ENCODE assay signal across 8 cellular contexts in the genomic region with DNA sequence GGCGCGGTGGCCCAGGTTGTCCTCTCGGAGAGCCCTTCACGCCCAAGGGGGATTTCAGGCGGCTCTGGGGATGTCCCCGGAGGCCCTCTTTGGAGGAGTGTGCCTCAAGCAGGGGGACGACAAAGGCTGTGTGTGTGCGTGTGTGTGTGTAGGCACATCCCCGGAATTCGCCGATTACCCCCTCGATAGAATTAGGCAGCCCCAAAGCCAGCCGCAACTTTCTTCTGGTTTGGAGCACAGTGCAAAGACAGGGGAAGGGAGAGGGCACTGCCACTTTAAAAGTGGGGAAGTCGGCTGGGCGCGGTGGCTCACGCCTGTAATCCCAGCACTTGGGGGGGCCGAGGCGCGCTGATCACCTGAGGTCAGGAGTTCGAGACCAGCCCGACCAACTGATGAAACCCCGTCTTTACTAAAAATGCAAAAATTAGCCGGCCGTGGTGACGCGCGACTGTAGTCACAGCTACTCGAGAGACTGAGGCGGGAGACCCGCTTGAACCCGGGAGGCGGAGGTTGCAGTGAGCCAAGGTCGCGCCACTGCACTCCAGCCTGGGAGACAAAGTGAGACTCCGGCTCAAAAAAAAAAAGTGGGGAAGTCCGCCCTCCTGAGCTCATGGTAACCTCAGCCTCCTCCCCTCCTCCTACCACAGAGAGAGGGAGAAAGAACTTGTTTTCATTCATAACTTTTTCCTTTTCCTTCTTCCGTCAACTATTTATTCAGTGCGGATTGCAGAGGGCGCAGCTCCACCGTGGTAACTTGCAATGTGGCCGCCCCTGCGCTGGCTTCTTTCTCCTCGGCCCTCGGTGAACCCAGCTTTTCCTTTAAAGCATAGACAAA. TPM values are rescaled to one million over a fixed set of nuclear protein-coding genes. Genes with fewer than 3 reads are reported as not detected.
DNase-seq lines count a peak whose midpoint lies in the region; ATAC-seq and TF ChIP-seq lines count a peak whose summit lies in the region.

No MANE protein-coding gene starts in this region.

- peaks cover 9 to 50% (median 32%) of the 10 kb centered on the region in 5 donors for H3K4me1 ChIP-seq in subcutaneous abdominal adipose tissue (ENCODE audit: control insufficient read depth in 5 of 5, insufficient read depth in 5 of 5, low read length in 5 of 5)

- peak overlapping the region; percentile 97 for H3K27ac Mint-ChIP-seq in activated T-cell treated with anti-CD3 and anti-CD28 coated beads, Interleukin-2, amount 50 U/mL, for 24 hours
- H3K27ac Mint-ChIP-seq in naive B cell = peak overlapping the region; percentile 88 to 98 (median 96)

- H3K4me3 ChIP-seq in subcutaneous abdominal adipose tissue (ENCODE audit: low read depth in 1 of 5, low read length in 5 of 5) = peak overlapping the region; percentile 74 to 97 (median 92)

- peak overlapping the region; percentile 91 for H3K4me3 Mint-ChIP-seq in activated T-cell treated with anti-CD3 and anti-CD28 coated beads, Interleukin-2, amount 50 U/mL, for 24 hours
- H3K4me3 Mint-ChIP-seq in naive B cell = peak overlapping the region; percentile 80 to 98 (median 95)

- H3K27me3 ChIP-seq in subcutaneous abdominal adipose tissue (ENCODE audit: control insufficient read depth in 5 of 5, insufficient read depth in 4 of 5, low read length in 5 of 5) = no peaks in the 10 kb centered on the region

- ATAC-seq in HG02885 (IDR thresholded peaks at IDR 0.05; ENCODE audit: poor library complexity, unreplicated experiment) (peak; percentile 30), naive B cell (ENCODE audit: low read depth in 2 of 2) (peak; percentile 50 to 54)

- H3K9me3 ChIP-seq in subcutaneous abdominal adipose tissue (ENCODE audit: control insufficient read depth in 5 of 5, low read length in 5 of 5) = no peaks in the 10 kb centered on the region

- peak overlapping the region; percentile 93 for H3K27ac ChIP-seq in subcutaneous abdominal adipose tissue (ENCODE audit: low read depth, low read length)

- no peak for TF ChIP-seq POLR2A in erythroblast (IDR thresholded peaks at IDR 0.05; ENCODE audit: low read length)

- H3K27me3 Mint-ChIP-seq in activated T-cell treated with anti-CD3 and anti-CD28 coated beads, Interleukin-2, amount 50 U/mL, for 24 hours = peaks cover 26% of the 10 kb centered on the region
- no peaks in the 10 kb centered on the region for H3K27me3 Mint-ChIP-seq in naive B cell

- H3K36me3 Mint-ChIP-seq in activated T-cell treated with anti-CD3 and anti-CD28 coated beads, Interleukin-2, amount 50 U/mL, for 24 hours (ENCODE audit: low read depth) = peaks cover 58% of the 10 kb centered on the region
- H3K36me3 Mint-ChIP-seq in naive B cell = peaks cover 12 to 17% of the 10 kb centered on the region in 2 donors

- H3K9me3 Mint-ChIP-seq in activated T-cell treated with anti-CD3 and anti-CD28 coated beads, Interleukin-2, amount 50 U/mL, for 24 hours = no peaks in the 10 kb centered on the region
- no peaks in the 10 kb centered on the region for H3K9me3 Mint-ChIP-seq in naive B cell

- DNase-seq in NCI-H345 (lab: John Stamatoyannopoulos, UW) (peak; percentile 31), NCI-H345 treated with DMSO at 0.1 percent for 48 hours (lab: John Stamatoyannopoulos, UW; ENCODE audit: unreplicated experiment) (no peak), NOMO-1 (lab: John Stamatoyannopoulos, UW; ENCODE audit: unreplicated experiment in 2 of 2) (peak; percentile 30 to 38), erythroblast (lab: John Stamatoyannopoulos, UW) (peak; percentile 49 to 51), naive B cell (peak; percentile 56)
- peak; percentile 77 for DNase-seq in activated T-cell treated with anti-CD3 and anti-CD28 coated beads, Interleukin-2, amount 50 U/mL, for 24 hours

- H3K4me1 Mint-ChIP-seq in activated T-cell treated with anti-CD3 and anti-CD28 coated beads, Interleukin-2, amount 50 U/mL, for 24 hours (ENCODE audit: low read depth) = peaks cover 46% of the 10 kb centered on the region
- H3K4me1 Mint-ChIP-seq in naive B cell = peaks cover 25 to 40% (median 39%) of the 10 kb centered on the region in 3 donors

- H3K36me3 ChIP-seq in subcutaneous abdominal adipose tissue (ENCODE audit: control insufficient read depth in 5 of 5, insufficient read depth in 5 of 5, low read length in 5 of 5) = peaks cover 0 to 30% (median 18%) of the 10 kb centered on the region in 5 donors

- peak overlapping the region; percentile 75 to 96 (median 94) for H3K9ac ChIP-seq in subcutaneous abdominal adipose tissue (ENCODE audit: low read length in 5 of 5)

RNA-seq across cellular contexts. Expression of a gene that starts 2.4 kb away (rescaled TPM):
- 10 to 100 TPM; 24.3 to 44.1 (median 31.5) TPM for polyA plus RNA-seq in naive B cell (ENCODE audit: low read depth in 6 of 6)
